8 cellular contexts compared by ENCODE assay signal in the genomic region with DNA sequence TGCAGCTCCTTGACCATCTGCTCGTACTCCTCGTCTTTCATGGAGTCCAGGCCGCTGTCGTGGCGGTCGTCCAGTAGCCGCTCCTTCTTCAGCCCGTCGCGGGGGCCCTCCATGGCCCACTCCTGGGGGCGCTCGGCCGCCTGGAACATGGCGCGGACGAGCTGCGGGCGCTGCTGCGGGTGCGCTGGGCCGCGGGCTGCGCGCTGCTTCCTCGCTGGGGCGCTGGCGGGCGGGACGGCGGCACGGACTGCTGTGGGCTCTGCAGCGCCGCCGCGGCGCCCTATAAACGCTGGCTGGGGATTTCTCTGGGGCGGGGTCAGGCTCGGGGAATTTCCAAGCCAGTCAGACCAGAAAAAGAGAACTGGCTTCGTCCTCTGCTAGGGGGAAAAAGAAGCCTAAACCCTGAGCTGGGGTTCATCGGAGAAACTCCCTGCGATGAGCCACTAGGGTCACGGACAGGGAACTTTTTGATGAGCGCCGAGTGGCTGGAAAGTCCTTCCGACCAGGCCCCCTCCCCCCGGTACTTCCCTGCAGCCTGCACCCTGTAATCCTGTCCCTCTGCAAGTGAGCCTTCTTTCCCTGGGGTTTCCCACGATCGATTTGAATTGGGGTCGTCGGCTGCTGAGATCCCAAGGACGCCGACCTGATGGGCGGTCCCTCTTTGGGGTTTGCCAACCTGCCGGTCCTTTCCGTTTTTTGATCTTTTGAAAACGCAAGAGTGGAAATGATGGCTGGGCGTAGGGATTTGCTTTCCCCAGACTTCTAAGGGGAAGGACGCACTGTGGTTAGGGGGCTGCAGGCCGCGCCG. TPM values are rescaled to one million over a fixed set of nuclear protein-coding genes. Genes with fewer than 3 reads are reported as not detected.
A peak's percentile ranks its signal among the peaks of the same experiment; 100 is the strongest.
DNase-seq lines count a peak whose midpoint lies in the region; ATAC-seq, FAIRE-seq and TF ChIP-seq lines count a peak whose summit lies in the region.

A gene with protein sequence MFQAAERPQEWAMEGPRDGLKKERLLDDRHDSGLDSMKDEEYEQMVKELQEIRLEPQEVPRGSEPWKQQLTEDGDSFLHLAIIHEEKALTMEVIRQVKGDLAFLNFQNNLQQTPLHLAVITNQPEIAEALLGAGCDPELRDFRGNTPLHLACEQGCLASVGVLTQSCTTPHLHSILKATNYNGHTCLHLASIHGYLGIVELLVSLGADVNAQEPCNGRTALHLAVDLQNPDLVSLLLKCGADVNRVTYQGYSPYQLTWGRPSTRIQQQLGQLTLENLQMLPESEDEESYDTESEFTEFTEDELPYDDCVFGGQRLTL (minus strand): TSS at position 254 of the 808 bp plus-strand sequence. CDS start 105 bp downstream, at position 149.

- H3K27ac Mint-ChIP-seq in activated CD4-positive, alpha-beta T cell treated with anti-CD3 and anti-CD28 coated beads, Interleukin-2, amount 10 ng/mL, durations not matched to agents 7 days and 5 days, result peak within 1 kb of the TSS; percentile 98

- intact Hi-C loops in HepG2 (cut with micrococcal nuclease; ENCODE audit: unreplicated experiment), result loop anchor here (1.0 to 5.0 kb wide), 5 partner anchors 19 to 357 kb away; a partner anchor contains a TSS

- H3K79me2 ChIP-seq in HepG2 (ENCODE audit: insufficient read depth, low read length), result peaks cover 25% of the 10 kb centered on the region

- peak within 1 kb of the TSS; percentile 88 to 99 (median 99) for H3K4me3 ChIP-seq in HepG2 (replicated peaks in 1 of 3; ENCODE audit: insufficient read depth in 1 of 3, low read depth in 2 of 3, low read length in 3 of 3)

- DNase-seq in NCI-H69 (lab: John Stamatoyannopoulos, UW) (peak; percentile 91), dedifferentiated amniotic fluid mesenchymal stem cell (ENCODE audit: extremely low spot score) (peak; percentile 76), HepG2 (ENCODE audit: low spot score) (peak; percentile 93)
- peak; percentile 90 for DNase-seq in activated CD4-positive, alpha-beta T cell treated with anti-CD3 and anti-CD28 coated beads, Interleukin-2, amount 10 ng/mL, durations not matched to agents 7 days and 5 days
- DNase-seq in stimulated activated CD4-positive, alpha-beta T cell treated with anti-CD3 and anti-CD28 coated beads, Interleukin-4, amount 100 ng/mL, for 24 hours, result peak; percentile 96

- no peaks in the 10 kb centered on the region for H3K9me3 Mint-ChIP-seq in activated CD4-positive, alpha-beta T cell treated with anti-CD3 and anti-CD28 coated beads, Interleukin-2, amount 10 ng/mL, durations not matched to agents 7 days and 5 days

- peaks cover 38% of the 10 kb centered on the region for H3K36me3 Mint-ChIP-seq in activated CD4-positive, alpha-beta T cell treated with anti-CD3 and anti-CD28 coated beads, Interleukin-2, amount 10 ng/mL, durations not matched to agents 7 days and 5 days (ENCODE audit: low read depth)

- H3K36me3 ChIP-seq in HepG2 (replicated peaks in 1 of 2; ENCODE audit: control insufficient read depth in 1 of 2, insufficient read depth in 2 of 2, low read length in 2 of 2), result peaks cover 20 to 31% of the 10 kb centered on the region in 2 experiments

- no peaks in the 10 kb centered on the region for H3K27me3 Mint-ChIP-seq in activated CD4-positive, alpha-beta T cell treated with anti-CD3 and anti-CD28 coated beads, Interleukin-2, amount 10 ng/mL, durations not matched to agents 7 days and 5 days

- H3K9me3 ChIP-seq in HepG2 (ENCODE audit: low read length), result no peaks in the 10 kb centered on the region

- peaks cover 55% of the 10 kb centered on the region for H3K4me1 Mint-ChIP-seq in activated CD4-positive, alpha-beta T cell treated with anti-CD3 and anti-CD28 coated beads, Interleukin-2, amount 10 ng/mL, durations not matched to agents 7 days and 5 days

- peak within 1 kb of the TSS; percentile 99 for H3K9ac ChIP-seq in HepG2 (ENCODE audit: insufficient read depth, low read depth, low read length)

- peak in 1 of 2 experiments; percentile 97; a peak in 2 of 4 replicates for TF ChIP-seq POLR2A in HepG2 (IDR thresholded peaks at IDR 0.05; ENCODE audit: insufficient read depth in 1 of 2, low read depth in 2 of 2, low read length in 2 of 2)

- TF ChIP-seq CTCF in C4-2B (conservative IDR thresholded peaks at IDR 0.05), result peak; percentile 74
- TF ChIP-seq CTCF in HepG2 (CRISPR knock-in tag; IDR thresholded peaks at IDR 0.05), result peak; percentile 75

- H3K27ac ChIP-seq in C4-2B (peak within 1 kb of the TSS; percentile 99), HepG2 (ENCODE audit: extremely low read length, insufficient read depth, low read length) (peak within 1 kb of the TSS; percentile 97)

- H3K4me1 ChIP-seq in HepG2 (ENCODE audit: insufficient read depth, low read length), result peaks cover 66% of the 10 kb centered on the region

- H2AFZ ChIP-seq in HepG2 (ENCODE audit: low read length), result peak within 1 kb of the TSS; percentile 73

- TF ChIP-seq RAD21 in HepG2 (CRISPR knock-in tag; IDR thresholded peaks at IDR 0.05), result peak; percentile 96

- in situ Hi-C loops in HepG2 (cut with HindIII; ENCODE audit: extremely low pct_ligation_motif_present, low pct_unique_long_range_greater_than_20kb), result loop anchor here (5.0 kb wide), 5 partner anchors 72 to 282 kb away; a partner anchor contains a TSS

- BruUV-seq in HepG2 (replicated peaks; lab: Mats Ljungman, UMichigan), result no TSS peak

- H4K20me1 ChIP-seq in HepG2 (ENCODE audit: insufficient read depth, low read length), result peaks cover 27% of the 10 kb centered on the region

- H3K27me3 ChIP-seq in HepG2 (ENCODE audit: control insufficient read depth in 1 of 2, insufficient read depth in 2 of 2, low read length in 2 of 2), result no peaks in the 10 kb centered on the region; a peak in 2 of 5 replicates

- CTCF ChIA-PET in activated CD4-positive, alpha-beta T cell treated with anti-CD3 and anti-CD28 coated beads, Interleukin-2, amount 10 ng/mL, durations not matched to agents 7 days and 5 days (lab: Charles Lee), result interaction anchor here (0.5 to 4.5 kb wide), 37 partner anchors 10 to 532 kb away, joined by 3 to 42 read pairs (median 3); a partner anchor contains a TSS
- CTCF ChIA-PET in HepG2 (lab: Yijun Ruan, JAX; ENCODE audit: low intra/inter-chr PET ratio, low total read pairs), result interaction anchor here (0.9 to 4.9 kb wide), 5 partner anchors 63 to 264 kb away, joined by 3 to 51 read pairs (median 3); a partner anchor contains a TSS

- H3K4me2 ChIP-seq in HepG2 (ENCODE audit: low read depth, low read length), result peak within 1 kb of the TSS; percentile 99

- under 1% methylated on average over 59 of the region's 62 CpGs for WGBS in HepG2 (ENCODE audit: low lambda C conversion rate)

- H3K4me3 Mint-ChIP-seq in activated CD4-positive, alpha-beta T cell treated with anti-CD3 and anti-CD28 coated beads, Interleukin-2, amount 10 ng/mL, durations not matched to agents 7 days and 5 days, result peak within 1 kb of the TSS; percentile 88

- peak; percentile 70 for ATAC-seq in GM19324 (IDR thresholded peaks at IDR 0.05; ENCODE audit: low FRiP score, unreplicated experiment)
- ATAC-seq in HG03460 (IDR thresholded peaks at IDR 0.05; ENCODE audit: unreplicated experiment), result peak; percentile 53
- peak; percentile 78 for ATAC-seq in HepG2

- peak; percentile 55 for FAIRE-seq in HepG2 (lab: Jason Lieb, UNC)

- TF ChIP-seq EP300 in HepG2 (IDR thresholded peaks at IDR 0.05; ENCODE audit: low read depth in 2 of 2, low read length in 2 of 2), result peak in 1 of 2 experiments; percentile 54; a peak in 3 of 4 replicates
- peak; percentile 59; the same call in 1 of the 2 replicates for TF ChIP-seq EP300 in HepG2 (CRISPR knock-in tag; IDR thresholded peaks at IDR 0.05; ENCODE audit: borderline replicate concordance)

- POLR2A ChIA-PET in activated CD4-positive, alpha-beta T cell treated with anti-CD3 and anti-CD28 coated beads, Interleukin-2, amount 10 ng/mL, durations not matched to agents 7 days and 5 days (lab: Charles Lee), result interaction anchor here (0.5 to 1.9 kb wide), 14 partner anchors 11 to 423 kb away, joined by 3 to 21 read pairs (median 4); a partner anchor contains a TSS
- POLR2A ChIA-PET in HepG2 (lab: Yijun Ruan, JAX), result interaction anchor here (0.6 to 11.4 kb wide), 66 partner anchors 8 to 691 kb away, joined by 3 to 473 read pairs (median 6); a partner anchor contains a TSS

RNA-seq across cellular contexts. Expression of the gene that starts here (rescaled TPM):
- total RNA-seq in activated CD4-positive, alpha-beta T cell treated with anti-CD3 and anti-CD28 coated beads, Interleukin-2, amount 10 ng/mL, durations not matched to agents 7 days and 5 days, result 10 to 100 TPM; 60.1 to 61.7 TPM
- 232 and 319 TPM in 2 replicates for total RNA-seq in HepG2 (2016; rRNA removed; fragmentation: Illumina TruSeq; extraction: Trizol)
- total RNA-seq in HepG2 (2016; cell fraction: cytosol; rRNA removed; fragmentation: Illumina TruSeq; extraction: Trizol; ENCODE audit: low read depth), result 103 and 116 TPM in 2 replicates
- 208 and 321 TPM in 2 replicates for total RNA-seq in HepG2 (2016; cell fraction: insoluble cytoplasmic fraction; rRNA removed; fragmentation: Illumina TruSeq; extraction: Trizol)
- total RNA-seq in HepG2 (2016; cell fraction: membrane; rRNA removed; fragmentation: Illumina TruSeq; extraction: Trizol), result 196 and 209 TPM in 2 replicates
- 367 and 382 TPM in 2 replicates for total RNA-seq in HepG2 (2016; cell fraction: nucleus; rRNA removed; fragmentation: Illumina TruSeq; extraction: Trizol)
- polyA plus RNA-seq in HepG2 (2011; rRNA removed), result 173 and 197 TPM in 2 replicates
- 81.6 and 128 TPM in 2 replicates for polyA plus RNA-seq in HepG2 (2011; cell fraction: cytosol; rRNA removed)
- 363 and 589 TPM in 2 replicates for polyA plus RNA-seq in HepG2 (2011; cell fraction: nucleus; rRNA removed)
- polyA plus RNA-seq in HepG2 (2012), result 58.7 and 87.8 TPM in 2 replicates
- 21.2 and 21.7 TPM in 2 replicates for polyA plus RNA-seq in HepG2 (2016; cell fraction: cytosol; fragmentation: Illumina TruSeq; extraction: Trizol; ENCODE audit: low read depth)
- 160 and 187 TPM in 2 replicates for polyA plus RNA-seq in HepG2 (2016; cell fraction: insoluble cytoplasmic fraction; fragmentation: Illumina TruSeq; extraction: Trizol; ENCODE audit: low read depth)
- 41.5 and 42.6 TPM in 2 replicates for polyA plus RNA-seq in HepG2 (2016; cell fraction: membrane; fragmentation: Illumina TruSeq; extraction: Trizol; ENCODE audit: low read depth)
- polyA plus RNA-seq in HepG2 (2016; cell fraction: nucleus; fragmentation: Illumina TruSeq; extraction: Trizol; ENCODE audit: insufficient read depth, low read depth), result 546 and 548 TPM in 2 replicates
- polyA minus RNA-seq in HepG2 (2011; rRNA and poly(A)+ RNA removed; ENCODE audit: low replicate concordance), result 421 and 666 TPM in 2 replicates
- polyA minus RNA-seq in HepG2 (2011; cell fraction: cytosol; rRNA and poly(A)+ RNA removed), result 80.5 and 103 TPM in 2 replicates
- 421 and 559 TPM in 2 replicates for polyA minus RNA-seq in HepG2 (2011; cell fraction: nucleus; rRNA and poly(A)+ RNA removed)

Comparison
In these comparisons a context has a peak if more than half of its experiments do, and no peak if none do; other contexts are left out.
1. Peak in every context shown above with its lines: DNase-seq, ATAC-seq, H3K4me3 ChIP-seq and H3K27ac ChIP-seq.